Comparison of ENCODE assay signal across 24 cellular contexts in the genomic region with DNA sequence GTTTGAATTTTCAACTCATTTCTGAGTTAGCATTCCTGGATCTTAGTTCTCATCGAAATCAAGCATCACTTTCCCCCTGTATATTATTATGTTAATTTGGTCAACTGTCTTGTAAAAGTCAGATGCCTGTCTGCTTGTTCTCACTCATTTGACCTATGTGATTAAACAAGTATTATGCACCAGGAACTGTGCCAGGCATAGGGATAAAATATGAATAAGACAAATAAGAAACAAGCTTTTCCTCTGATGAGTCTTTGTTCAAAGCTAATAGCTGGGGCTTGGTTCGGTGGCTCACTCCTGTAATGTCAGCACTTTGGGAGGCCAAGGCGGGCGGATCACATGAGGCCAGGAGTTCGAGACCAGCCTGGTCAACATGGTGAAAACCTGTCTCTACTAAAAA. TPM values are rescaled to one million over a fixed set of nuclear protein-coding genes. Genes with fewer than 3 reads are reported as not detected.
DNase-seq lines count a peak whose midpoint lies in the region; ATAC-seq and TF ChIP-seq lines count a peak whose summit lies in the region.
"Had no signal": no experiment of that assay in that cellular context is flagged by ENCODE, and none has a peak within 500 bp of the region (broad histone marks: within the 10 kb centered on the region; RNA-seq: fewer than 3 reads in every experiment).

No MANE protein-coding gene starts in this region.

- no peaks in the 10 kb centered on the region for H3K27me3 ChIP-seq in GM23248 (replicated peaks; ENCODE audit: insufficient read depth)
- H3K27me3 ChIP-seq in adipocyte (replicated peaks; ENCODE audit: control insufficient read depth, insufficient read depth, low read length) = no peaks in the 10 kb centered on the region
- H3K27me3 ChIP-seq: BLaER1, tibial nerve had no signal

- WGBS in GM23248 (ENCODE audit: low coverage in 1 of 2, low lambda C conversion rate in 2 of 2, missing lambda C conversion rate in 2 of 2), 2 experiments = 64 to 69% methylated on average over 5 of the region's 5 CpGs

- no peaks in the 10 kb centered on the region for H3K9me2 ChIP-seq in GM23248 (ENCODE audit: insufficient read depth)

- no peak for TF ChIP-seq CTCF in foreskin fibroblast (IDR thresholded peaks at IDR 0.05; ENCODE audit: low read depth, low read length)
- no peak for TF ChIP-seq CTCF in retinal pigment epithelial cell (conservative IDR thresholded peaks at IDR 0.05; ENCODE audit: low read depth, low read length)

- ATAC-seq in GM18505 (IDR thresholded peaks at IDR 0.05; ENCODE audit: unreplicated experiment) (no peak), GM21529 (IDR thresholded peaks at IDR 0.05; ENCODE audit: unreplicated experiment) (no peak)
- ATAC-seq: activated T-helper 17 cell treated with anti-CD3 and anti-CD28 coated beads, Interleukin-2, amount 50 U/mL, for 72 hours had no signal

- H4K20me1 ChIP-seq in GM23248 (ENCODE audit: insufficient read depth) = no peaks in the 10 kb centered on the region
- H4K20me1 ChIP-seq: BLaER1 had no signal

- H3K9me3 ChIP-seq in GM23248 (ENCODE audit: low read depth) = no peaks in the 10 kb centered on the region
- no peaks in the 10 kb centered on the region for H3K9me3 ChIP-seq in adipocyte (ENCODE audit: control insufficient read depth, low read length)
- H3K9me3 ChIP-seq: BLaER1, prostate gland had no signal

- H3K4me3 ChIP-seq in GM23248 (no peak overlapping the region), adipocyte (ENCODE audit: low read length) (no peak overlapping the region), foreskin fibroblast (ENCODE audit: low read depth in 1 of 2, low read length in 2 of 2) (no peak overlapping the region), retinal pigment epithelial cell (ENCODE audit: low read length) (no peak overlapping the region)
- H3K4me3 ChIP-seq: BLaER1, prostate gland, tibial nerve had no signal

- DNase-seq in GM23248 = peak; percentile 43
- no peak for DNase-seq in adipocyte (ENCODE audit: low read depth)
- DNase-seq in foreskin fibroblast = peak; percentile 18 to 56
- DNase-seq in retinal pigment epithelial cell (ENCODE audit: low read depth) = peak; percentile 79
- no peak for DNase-seq in NCI-H128 (lab: John Stamatoyannopoulos, UW; ENCODE audit: unreplicated experiment)
- DNase-seq in cerebellum (ENCODE audit: low spot score) = no peak
- DNase-seq: activated CD4-positive, alpha-beta memory T cell treated with anti-CD3 and anti-CD28 coated beads, Interleukin-2, amount 10 ng/mL, durations not matched to agents 7 days and 5 days; activated naive CD4-positive, alpha-beta T cell treated with anti-CD3 and anti-CD28 coated beads, Interleukin-2, amount 50 U/mL, for 16 hours; anterior cingulate cortex; dermis blood vessel endothelial cell; DMS153; H9; KG1; mammary epithelial cell; NCI-H1436 treated with DMSO at 0.1 percent for 48 hours; NCI-H446; RPMI8226; T-helper 1 cell had no signal

- H3K4me1 ChIP-seq in GM23248 (ENCODE audit: insufficient read depth) (peaks cover 11% of the 10 kb centered on the region), adipocyte (ENCODE audit: control insufficient read depth, insufficient read depth, low read length) (peaks cover 22% of the 10 kb centered on the region)
- H3K4me1 ChIP-seq: BLaER1, prostate gland had no signal

- H3K9ac ChIP-seq in GM23248 (0 out of 2 replicates have a peak overlapping the region, but pooled peaks have one; percentile 2), adipocyte (ENCODE audit: low read length) (peak overlapping the region; percentile 62)
- H3K9ac ChIP-seq: BLaER1 had no signal

- no peaks in the 10 kb centered on the region for H3K79me2 ChIP-seq in GM23248 (ENCODE audit: insufficient read depth)

- peak overlapping the region; percentile 75 for H2AFZ ChIP-seq in GM23248

- TF ChIP-seq POLR2A in GM18505 (IDR thresholded peaks at IDR 0.05; ENCODE audit: borderline replicate concordance, extremely low read depth, insufficient read depth, insufficient read length) = no peak

- peak overlapping the region; percentile 52 for H3K27ac ChIP-seq in GM23248
- H3K27ac ChIP-seq: BLaER1, prostate gland had no signal

- no peak overlapping the region for H3K4me2 ChIP-seq in GM23248 (ENCODE audit: unreplicated experiment)
- H3K4me2 ChIP-seq: BLaER1 had no signal

- H3K36me3 ChIP-seq in GM23248 (ENCODE audit: low read depth) = no peaks in the 10 kb centered on the region
- no peaks in the 10 kb centered on the region for H3K36me3 ChIP-seq in adipocyte (ENCODE audit: control insufficient read depth, insufficient read depth, low read length, severe bottlenecking)
- H3K36me3 ChIP-seq: BLaER1, prostate gland, tibial nerve had no signal

- in situ Hi-C loops in GM23248 (cut with MboI) = no loop called here

- peaks cover 9% of the 10 kb centered on the region; the same call in 1 of the 2 replicates for H3F3A ChIP-seq in GM23248 (ENCODE audit: insufficient read depth)

RNA-seq across cellular contexts. Expression of a gene that starts 19.7 kb away (rescaled TPM):
- total RNA-seq in GM23248 (2014; rRNA removed; shearing (Covaris generic)) = 23.9 and 30.2 TPM in 2 replicates
- 6.5 and 9.0 TPM in 2 replicates for polyA plus RNA-seq in GM23248 (2016; fragmentation: Nextera tagmentation; extraction: Ambion mirVana)
- total RNA-seq in cerebellum = 4.7 TPM

Comparison
In these comparisons a context has a peak if more than half of its experiments do, and no peak if none do; other contexts are left out.
1. DNase-seq: peak in GM23248 (single experiment), foreskin fibroblast (2 of 2) and retinal pigment epithelial cell (single experiment); none in adipocyte (single experiment), NCI-H128 (single experiment) and cerebellum (single experiment).